In genomic region chr4:183816077-183816476, GRCh38 we compare ENCODE assay signal across 8 cellular contexts.
"Had no signal": no experiment of that assay in that cellular context is flagged by ENCODE, and none has a peak within 500 bp of the region (broad histone marks: within the 10 kb centered on the region; RNA-seq: fewer than 3 reads in every experiment).

No MANE protein-coding gene starts in this region.

- FAIRE-seq: HTR-8/SVneo had no signal

- DNase-seq: IMR-90, Karpas-422, Kasumi-1, KBM-7, KG1 had no signal

- H3K4me2 ChIP-seq: KMS-11 had no signal

- H3K27ac ChIP-seq: HL-60, KMS-11 had no signal

- H3K9ac ChIP-seq: KMS-11 had no signal
